22 cellular contexts compared by ENCODE assay signal in the genomic region with DNA sequence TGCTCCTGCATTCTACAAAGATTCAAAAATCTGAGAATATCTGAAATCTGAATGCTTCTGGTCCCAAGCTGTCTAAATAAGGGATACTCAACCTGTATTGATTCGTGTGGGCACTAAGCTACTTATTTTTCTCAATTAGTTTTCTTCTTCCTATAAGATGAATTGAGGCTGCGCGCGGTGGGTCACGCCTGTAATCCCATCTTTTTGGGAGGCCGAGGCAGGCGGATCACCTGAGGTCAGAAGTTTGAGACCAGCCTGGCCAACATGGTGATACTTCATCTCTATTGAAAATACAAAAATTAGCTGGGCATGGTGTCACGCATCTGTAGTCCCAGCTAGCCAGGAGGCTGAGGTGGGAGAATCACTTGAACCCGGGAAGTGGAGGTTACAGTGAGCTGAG.
"Had no signal": no experiment of that assay in that cellular context is flagged by ENCODE, and none has a peak within 500 bp of the region (broad histone marks: within the 10 kb centered on the region; RNA-seq: fewer than 3 reads in every experiment).

No MANE protein-coding gene starts in this region.

- FAIRE-seq: HTR-8/SVneo had no signal

- H3K4me3 ChIP-seq: SJCRH30 had no signal

- H3K27me3 ChIP-seq: SJCRH30 had no signal

- ATAC-seq: Panc1, PC-3, SK-N-SH treated with all-trans-retinoic acid at 6 μM for 48 hours had no signal

- H3K9me3 ChIP-seq: SJCRH30 had no signal

- H3K27ac ChIP-seq: HL-60, RWPE1, SJCRH30 had no signal

- H3K4me1 ChIP-seq: SJCRH30 had no signal

- DNase-seq: KBM-7, MV-4-11, NCI-H1048, NCI-H1105 treated with DMSO at 0.1 percent for 48 hours, NCI-H1417 treated with DMSO at 0.1 percent for 48 hours, NCI-H146, NCI-H1694 treated with DMSO at 0.1 percent for 48 hours, NCI-H1930, NCI-H2081, NCI-H2107, NCI-H2227 treated with DMSO at 0.1 percent for 48 hours, NCI-H524, NCI-H526 treated with DMSO at 0.1 percent for 48 hours, NCI-H774, PC-3, SHP77 treated with DMSO at 0.1 percent for 48 hours, SJCRH30 had no signal

- H3K36me3 ChIP-seq: SJCRH30 had no signal
